ENCODE assay signal across 1 cellular context in genomic region chr7:99419323-99420021, GRCh38.
TF ChIP-seq lines count a peak whose summit lies in the region.

No MANE protein-coding gene starts in this region.

TF ChIP-seq in HCT116, 20 proteins besides CTCF, POLR2A, EP300 and RAD21:
- TF ChIP-seq FOSL1 (IDR thresholded peaks at IDR 0.05; ENCODE audit: low read depth): no peak
- no peak for TF ChIP-seq YY1 (IDR thresholded peaks at IDR 0.05; ENCODE audit: extremely low read depth, insufficient replicate concordance, low read depth, low read length)
- no peak for TF ChIP-seq ELF1 (IDR thresholded peaks at IDR 0.05; ENCODE audit: borderline replicate concordance, low read depth)
- no peak for TF ChIP-seq EZH2 (IDR thresholded peaks at IDR 0.05)
- TF ChIP-seq EGR1 (IDR thresholded peaks at IDR 0.05; ENCODE audit: low read depth): no peak
- TF ChIP-seq SIN3A (IDR thresholded peaks at IDR 0.05; ENCODE audit: low read depth): no peak
